In the genomic region with DNA sequence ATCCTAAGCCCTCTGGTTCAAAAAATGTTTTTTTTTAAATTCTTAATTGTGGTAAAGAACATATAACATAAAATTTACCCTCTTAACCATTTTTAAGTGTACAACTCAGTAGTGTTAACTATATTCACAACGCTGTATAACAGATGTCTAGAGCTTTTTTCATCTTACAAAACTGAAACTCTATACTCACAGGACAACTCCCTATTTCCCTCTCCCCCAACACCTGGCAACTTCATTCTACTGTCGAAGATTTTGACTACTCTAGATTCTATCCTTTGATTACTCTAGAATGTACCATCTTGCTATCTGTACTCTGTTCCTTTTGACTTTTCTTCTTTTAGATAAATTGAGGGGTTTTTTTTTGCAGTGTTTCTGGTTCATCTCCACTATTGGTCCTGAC, we compare ENCODE assay signal across 15 cellular contexts.
DNase-seq lines count a peak whose midpoint lies in the region; ATAC-seq and TF ChIP-seq lines count a peak whose summit lies in the region.
"Had no signal": no experiment of that assay in that cellular context is flagged by ENCODE, and none has a peak within 500 bp of the region (broad histone marks: within the 10 kb centered on the region; RNA-seq: fewer than 3 reads in every experiment).

No MANE protein-coding gene starts in this region.

- no peaks in the 10 kb centered on the region for H3K27me3 ChIP-seq in hepatocyte
- H3K27me3 ChIP-seq: testis had no signal

- H3K9me3 ChIP-seq in hepatocyte (ENCODE audit: low read depth) = no peaks in the 10 kb centered on the region
- H3K9me3 ChIP-seq: testis had no signal

- H3K36me3 ChIP-seq in hepatocyte (replicated peaks; ENCODE audit: insufficient read depth, low read depth) = no peaks in the 10 kb centered on the region

- no peaks in the 10 kb centered on the region for H3K27me3 Mint-ChIP-seq in activated naive CD8-positive, alpha-beta T cell treated with anti-CD3 and anti-CD28 coated beads for 36 hours
- no peaks in the 10 kb centered on the region for H3K27me3 Mint-ChIP-seq in type B pancreatic cell
- H3K27me3 Mint-ChIP-seq: activated naive CD4-positive, alpha-beta T cell treated with anti-CD3 and anti-CD28 coated beads, Interleukin-2, amount 10 ng/mL, durations not matched to agents 7 days and 5 days had no signal

- no peaks in the 10 kb centered on the region for H3K9me2 ChIP-seq in hepatocyte (replicated peaks; ENCODE audit: insufficient read depth)

- 77% methylated on average over 2 of the region's 2 CpGs for WGBS in hepatocyte (ENCODE audit: low lambda C conversion rate, missing lambda C conversion rate)

- H4K20me1 ChIP-seq in hepatocyte (ENCODE audit: insufficient read depth, poor library complexity, severe bottlenecking) = no peaks in the 10 kb centered on the region

- H3K27ac Mint-ChIP-seq in activated naive CD4-positive, alpha-beta T cell treated with anti-CD3 and anti-CD28 coated beads, Interleukin-2, amount 50 U/mL, for 72 hours = no peak overlapping the region
- H3K27ac Mint-ChIP-seq in activated naive CD8-positive, alpha-beta T cell treated with anti-CD3 and anti-CD28 coated beads for 36 hours = peak overlapping the region; percentile 2
- peak overlapping the region; percentile 25 for H3K27ac Mint-ChIP-seq in type B pancreatic cell
- H3K27ac Mint-ChIP-seq: activated naive CD4-positive, alpha-beta T cell treated with anti-CD3 and anti-CD28 coated beads, Interleukin-2, amount 10 ng/mL, durations not matched to agents 7 days and 5 days had no signal

- peaks cover 0 to 10% of the 10 kb centered on the region in 2 donors for H3K36me3 Mint-ChIP-seq in activated naive CD4-positive, alpha-beta T cell treated with anti-CD3 and anti-CD28 coated beads, Interleukin-2, amount 50 U/mL, for 72 hours
- peaks cover 9% of the 10 kb centered on the region for H3K36me3 Mint-ChIP-seq in activated naive CD8-positive, alpha-beta T cell treated with anti-CD3 and anti-CD28 coated beads for 36 hours
- peaks cover 10% of the 10 kb centered on the region for H3K36me3 Mint-ChIP-seq in type B pancreatic cell

- H3K4me3 ChIP-seq in hepatocyte = no peak overlapping the region
- H3K4me3 ChIP-seq: testis had no signal

- H3K4me1 ChIP-seq in hepatocyte (ENCODE audit: insufficient read depth) = no peaks in the 10 kb centered on the region
- H3K4me1 ChIP-seq: testis had no signal

- no peaks in the 10 kb centered on the region for H3K9me3 Mint-ChIP-seq in activated naive CD4-positive, alpha-beta T cell treated with anti-CD3 and anti-CD28 coated beads, Interleukin-2, amount 50 U/mL, for 72 hours
- H3K9me3 Mint-ChIP-seq in activated naive CD8-positive, alpha-beta T cell treated with anti-CD3 and anti-CD28 coated beads for 36 hours = no peaks in the 10 kb centered on the region
- H3K9me3 Mint-ChIP-seq in type B pancreatic cell = no peaks in the 10 kb centered on the region
- H3K9me3 Mint-ChIP-seq: activated naive CD4-positive, alpha-beta T cell treated with anti-CD3 and anti-CD28 coated beads, Interleukin-2, amount 10 ng/mL, durations not matched to agents 7 days and 5 days had no signal

- no peak overlapping the region for H3K4me2 ChIP-seq in hepatocyte

- no peak overlapping the region for H3K4me3 Mint-ChIP-seq in activated naive CD8-positive, alpha-beta T cell treated with anti-CD3 and anti-CD28 coated beads for 36 hours
- H3K4me3 Mint-ChIP-seq in type B pancreatic cell = no peak overlapping the region
- H3K4me3 Mint-ChIP-seq: activated naive CD4-positive, alpha-beta T cell treated with anti-CD3 and anti-CD28 coated beads, Interleukin-2, amount 10 ng/mL, durations not matched to agents 7 days and 5 days had no signal

- H2AFZ ChIP-seq in hepatocyte = no peak overlapping the region

- ATAC-seq in activated naive CD4-positive, alpha-beta T cell treated with anti-CD3 and anti-CD28 coated beads, Interleukin-2, amount 50 U/mL, for 72 hours = peak; percentile 12 to 25
- peak; percentile 49 for ATAC-seq in HG02870 (IDR thresholded peaks at IDR 0.05; ENCODE audit: unreplicated experiment)
- no peak for ATAC-seq in GM18511 (IDR thresholded peaks at IDR 0.05; ENCODE audit: unreplicated experiment)

- no peak for DNase-seq in activated naive CD4-positive, alpha-beta T cell treated with anti-CD3 and anti-CD28 coated beads, Interleukin-2, amount 50 U/mL, for 72 hours (ENCODE audit: low spot score in 2 of 2)
- DNase-seq in activated naive CD4-positive, alpha-beta T cell (lab: John Stamatoyannopoulos, UW) = no peak
- no peak for DNase-seq in activated naive CD8-positive, alpha-beta T cell treated with anti-CD3 and anti-CD28 coated beads for 36 hours
- DNase-seq in type B pancreatic cell (ENCODE audit: extremely low spot score, unreplicated experiment) = no peak
- no peak for DNase-seq in hepatocyte (ENCODE audit: low spot score)
- no peak for DNase-seq in NOMO-1 treated with dmso at 0.1 percent for 144 hours (lab: John Stamatoyannopoulos, UW; ENCODE audit: unreplicated experiment)
- DNase-seq: activated CD8-positive, alpha-beta memory T cell treated with anti-CD3 and anti-CD28 coated beads for 24 hours; activated naive CD4-positive, alpha-beta T cell treated with anti-CD3 and anti-CD28 coated beads, Interleukin-2, amount 10 ng/mL, durations not matched to agents 7 days and 5 days; caudate nucleus; NCI-H146; NCI-H774; stimulated activated CD4-positive, alpha-beta T cell treated with anti-CD3 and anti-CD28 coated beads, Interleukin-12 subunit alpha, Interleukin-12 subunit beta, amount 100 ng/mL, for 4 hours; testis had no signal

- H3K4me1 Mint-ChIP-seq in activated naive CD8-positive, alpha-beta T cell treated with anti-CD3 and anti-CD28 coated beads for 36 hours = peaks cover 48% of the 10 kb centered on the region
- peaks cover 22% of the 10 kb centered on the region for H3K4me1 Mint-ChIP-seq in type B pancreatic cell (ENCODE audit: unreplicated experiment)

- no peak overlapping the region for H3K27ac ChIP-seq in hepatocyte
- H3K27ac ChIP-seq: testis had no signal

- H3K79me2 ChIP-seq in hepatocyte = no peaks in the 10 kb centered on the region

- no peak for TF ChIP-seq CTCF in type B pancreatic cell (conservative IDR thresholded peaks at IDR 0.05)
- TF ChIP-seq CTCF in hepatocyte (IDR thresholded peaks at IDR 0.05; ENCODE audit: poor library complexity) = no peak

Comparison
In these comparisons a context has a peak if more than half of its experiments do, and no peak if none do; other contexts are left out.
1. H3K27ac Mint-ChIP-seq: peak in activated naive CD8-positive, alpha-beta T cell treated with anti-CD3 and anti-CD28 coated beads for 36 hours (single experiment) and type B pancreatic cell (single experiment); none in activated naive CD4-positive, alpha-beta T cell treated with anti-CD3 and anti-CD28 coated beads, Interleukin-2, amount 50 U/mL, for 72 hours (0 of 2).